1 cellular context compared by ENCODE assay signal in genomic region chr15:76217867-76218217, GRCh38.
TF ChIP-seq lines count a peak whose summit lies in the region.

No MANE protein-coding gene starts in this region.

TF ChIP-seq in A549, 52 proteins besides CTCF, POLR2A, EP300 and RAD21 (continued from another document):
- no peak for TF ChIP-seq KDM1A (IDR thresholded peaks at IDR 0.05; ENCODE audit: low read depth)
